In genomic region chr7:69844264-69844868, GRCh38 we compare ENCODE assay signal across 28 cellular contexts.
DNase-seq lines count a peak whose midpoint lies in the region; ATAC-seq and TF ChIP-seq lines count a peak whose summit lies in the region.
"Had no signal": no experiment of that assay in that cellular context is flagged by ENCODE, and none has a peak within 500 bp of the region (broad histone marks: within the 10 kb centered on the region; RNA-seq: fewer than 3 reads in every experiment).

No MANE protein-coding gene starts in this region.

- H3K27ac ChIP-seq in spleen, result peak overlapping the region in 6 of 8 donors; percentile 6 to 38 (median 10)
- H3K27ac ChIP-seq: ascending aorta, gastrocnemius medialis, ovary, PC-9, WERI-Rb-1 had no signal

- H3K27me3 Mint-ChIP-seq in Calu3 (ENCODE audit: unreplicated experiment), result no peaks in the 10 kb centered on the region
- H3K27me3 Mint-ChIP-seq: activated naive CD4-positive, alpha-beta T cell treated with anti-CD3 and anti-CD28 coated beads, Interleukin-2, amount 10 ng/mL, durations not matched to agents 7 days and 5 days; type B pancreatic cell had no signal

- TF ChIP-seq POLR2A in spleen (IDR thresholded peaks at IDR 0.05), result no peak

- H3K36me3 ChIP-seq in spleen, result no peaks in the 10 kb centered on the region
- H3K36me3 ChIP-seq: ascending aorta, gastrocnemius medialis, HAP-1, ovary, WERI-Rb-1 had no signal

- CTCF ChIA-PET in Calu3 (lab: Charles Lee), result no interaction called here

- H3K27ac Mint-ChIP-seq in Calu3 (ENCODE audit: unreplicated experiment), result no peak overlapping the region
- H3K27ac Mint-ChIP-seq: activated naive CD4-positive, alpha-beta T cell treated with anti-CD3 and anti-CD28 coated beads, Interleukin-2, amount 10 ng/mL, durations not matched to agents 7 days and 5 days; activated T-cell treated with anti-CD3 and anti-CD28 coated beads, Interleukin-2, amount 50 U/mL, for 24 hours; naive thymus-derived CD4-positive, alpha-beta T cell; type B pancreatic cell had no signal

- WGBS in spleen, 5 donors, result 47 to 66% (median 61%) methylated on average over 4 of the region's 4 CpGs

- H3K27me3 ChIP-seq in spleen (replicated peaks in 1 of 7), result no peaks in the 10 kb centered on the region
- H3K27me3 ChIP-seq: ascending aorta, gastrocnemius medialis, ovary had no signal

- H3K4me3 ChIP-seq in spleen, result no peak overlapping the region
- H3K4me3 ChIP-seq: ascending aorta, gastrocnemius medialis, HAP-1, ovary, PC-9 had no signal

- H3K36me3 Mint-ChIP-seq in Calu3 (ENCODE audit: insufficient read depth, unreplicated experiment), result no peaks in the 10 kb centered on the region
- H3K36me3 Mint-ChIP-seq: activated naive CD4-positive, alpha-beta T cell treated with anti-CD3 and anti-CD28 coated beads, Interleukin-2, amount 10 ng/mL, durations not matched to agents 7 days and 5 days; naive thymus-derived CD4-positive, alpha-beta T cell; type B pancreatic cell had no signal

- intact Hi-C loops in spleen (cut with DNase I; ENCODE audit: low total_unique reads), result no loop called here
- intact Hi-C loops in Calu3 (cut with micrococcal nuclease; ENCODE audit: unreplicated experiment), result no loop called here

- no peak for DNase-seq in spleen
- no peak for DNase-seq in NCI-H1417 (lab: John Stamatoyannopoulos, UW)
- no peak for DNase-seq in Calu3
- no peak for DNase-seq in glomerular visceral epithelial cell (ENCODE audit: extremely low spot score)
- DNase-seq: activated CD4-positive, alpha-beta T cell treated with anti-CD3 and anti-CD28 coated beads, Interleukin-2, amount 50 U/mL, for 48 hours; activated naive CD4-positive, alpha-beta T cell treated with anti-CD3 and anti-CD28 coated beads, Interleukin-2, amount 10 ng/mL, durations not matched to agents 7 days and 5 days; activated T-cell treated with anti-CD3 and anti-CD28 coated beads, Interleukin-2, amount 50 U/mL, for 24 hours; Caco-2; erythroblast; gastrocnemius medialis; kidney glomerular epithelial cell; mesenchymal stem cell; naive thymus-derived CD4-positive, alpha-beta T cell; NCI-H1436; NCI-H2171; NCI-H82; ovary; PC-9; stimulated activated CD4-positive, alpha-beta T cell treated with anti-CD3 and anti-CD28 coated beads, Interleukin-1b, Interleukin-23, amount 100 ng/mL, for 48 hours; WERI-Rb-1 had no signal

- H3K9me3 Mint-ChIP-seq in Calu3 (ENCODE audit: low read depth, unreplicated experiment), result peaks cover 6% of the 10 kb centered on the region
- H3K9me3 Mint-ChIP-seq: activated naive CD4-positive, alpha-beta T cell treated with anti-CD3 and anti-CD28 coated beads, Interleukin-2, amount 10 ng/mL, durations not matched to agents 7 days and 5 days; activated T-cell treated with anti-CD3 and anti-CD28 coated beads, Interleukin-2, amount 50 U/mL, for 24 hours; central memory CD8-positive, alpha-beta T cell; type B pancreatic cell had no signal

- no peak overlapping the region for H3K4me3 Mint-ChIP-seq in Calu3 (ENCODE audit: low read depth, unreplicated experiment)
- H3K4me3 Mint-ChIP-seq: activated naive CD4-positive, alpha-beta T cell treated with anti-CD3 and anti-CD28 coated beads, Interleukin-2, amount 10 ng/mL, durations not matched to agents 7 days and 5 days; activated T-cell treated with anti-CD3 and anti-CD28 coated beads, Interleukin-2, amount 50 U/mL, for 24 hours; central memory CD8-positive, alpha-beta T cell; naive thymus-derived CD4-positive, alpha-beta T cell; type B pancreatic cell had no signal

- H3K4me1 Mint-ChIP-seq in Calu3 (ENCODE audit: low read depth, unreplicated experiment), result no peaks in the 10 kb centered on the region
- H3K4me1 Mint-ChIP-seq: activated naive CD4-positive, alpha-beta T cell treated with anti-CD3 and anti-CD28 coated beads, Interleukin-2, amount 10 ng/mL, durations not matched to agents 7 days and 5 days; central memory CD8-positive, alpha-beta T cell; naive thymus-derived CD4-positive, alpha-beta T cell had no signal

- ATAC-seq in GM18511 (IDR thresholded peaks at IDR 0.05; ENCODE audit: unreplicated experiment), result peak; percentile 53
- ATAC-seq in GM21619 (IDR thresholded peaks at IDR 0.05; ENCODE audit: unreplicated experiment), result peak; percentile 33
- ATAC-seq in HG03354 (IDR thresholded peaks at IDR 0.05; ENCODE audit: poor library complexity, severe bottlenecking, unreplicated experiment), result peak; percentile 43
- ATAC-seq in HG02588 (IDR thresholded peaks at IDR 0.05; ENCODE audit: unreplicated experiment), result no peak
- ATAC-seq: gastrocnemius medialis; naive thymus-derived CD4-positive, alpha-beta T cell had no signal

- TF ChIP-seq CTCF in spleen (IDR thresholded peaks at IDR 0.05 in 8 of 11, conservative IDR thresholded peaks at IDR 0.05 in 3 of 11), result no peak
- TF ChIP-seq CTCF in Calu3 (IDR thresholded peaks at IDR 0.05; ENCODE audit: unreplicated experiment), result no peak

- H3K9me3 ChIP-seq in spleen, result no peaks in the 10 kb centered on the region
- H3K9me3 ChIP-seq: ascending aorta, Caco-2, gastrocnemius medialis, HAP-1, ovary had no signal

- BruUV-seq in Calu3 (replicated peaks; lab: Mats Ljungman, UMichigan), result no TSS peak

- H3K4me1 ChIP-seq in spleen, result peaks cover 0 to 53% (median 21%) of the 10 kb centered on the region in 6 donors
- H3K4me1 ChIP-seq: ascending aorta, Caco-2 had no signal
